Comparison of ENCODE assay signal across 25 cellular contexts in the genomic region with DNA sequence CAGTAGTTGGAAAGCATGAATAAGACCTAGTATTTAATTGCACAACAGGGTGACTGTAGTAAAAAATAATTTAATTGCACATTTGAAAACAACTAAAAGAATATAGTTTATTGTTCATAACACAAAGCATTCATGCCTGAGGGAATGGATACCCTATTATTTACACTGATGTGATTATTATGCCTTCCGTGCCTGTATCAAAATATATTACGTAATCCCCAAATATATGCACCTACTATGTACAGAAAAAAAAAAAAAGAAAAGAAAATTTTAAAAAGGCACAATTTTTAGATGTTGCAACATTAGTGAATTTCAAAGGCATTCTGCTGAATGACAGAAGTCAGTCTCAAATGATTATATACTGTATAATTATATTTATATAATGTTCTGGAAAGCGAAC.
"Had no signal": no experiment of that assay in that cellular context is flagged by ENCODE, and none has a peak within 500 bp of the region (broad histone marks: within the 10 kb centered on the region; RNA-seq: fewer than 3 reads in every experiment).

No MANE protein-coding gene starts in this region.

- H3K27me3 ChIP-seq: esophagus squamous epithelium, ovary, spleen, testis, tibial artery, upper lobe of right lung, uterus had no signal

- H3K4me1 ChIP-seq: esophagus squamous epithelium, psoas muscle, spleen, testis, tibial artery, upper lobe of right lung, uterus had no signal

- H3K4me3 ChIP-seq: coronary artery, esophagus squamous epithelium, lung, ovary, psoas muscle, skin epidermis, spleen, testis, tibial artery, upper lobe of right lung, uterus had no signal

- DNase-seq: dermis blood vessel endothelial cell; effector memory CD4-positive, alpha-beta T cell; erythroblast; esophagus squamous epithelium; head of caudate nucleus; kidney; natural killer cell; occipital lobe; ovary; posterior cingulate gyrus; psoas muscle; right cardiac atrium; spleen; stimulated activated CD4-positive, alpha-beta T cell treated with anti-CD3 and anti-CD28 coated beads, Interleukin-4, amount 100 ng/mL, for 4 hours; stimulated activated naive CD8-positive, alpha-beta T cell treated with anti-CD3 and anti-CD28 coated beads, Interleukin-15, Interleukin-2, amounts not matched to agents 100 U/mL and 50 U/mL, for 24 hours; substantia nigra; testis; tibial artery; upper lobe of right lung; uterus had no signal

- H3K27ac ChIP-seq: coronary artery, esophagus squamous epithelium, ovary, psoas muscle, skin epidermis, spleen, testis, tibial artery, upper lobe of right lung, uterus had no signal

- H3K9me3 ChIP-seq: esophagus squamous epithelium, ovary, psoas muscle, testis, tibial artery, upper lobe of right lung, uterus had no signal

- ATAC-seq: left lobe of liver; natural killer cell; psoas muscle; right cardiac atrium; stimulated activated memory B cell treated with anti-CD40 and anti-IgM and Interleukin-4, amounts not matched to agents 10 μg/mL and 1 μg/mL and 100 μg/mL, for 72 hours; stimulated activated naive CD8-positive, alpha-beta T cell treated with anti-CD3 and anti-CD28 coated beads, Interleukin-15, Interleukin-2, amounts not matched to agents 100 U/mL and 50 U/mL, for 24 hours; upper lobe of right lung had no signal

- H3K36me3 ChIP-seq: esophagus squamous epithelium, ovary, spleen, tibial artery, upper lobe of right lung, uterus had no signal
